Comparison of ENCODE assay signal across 1 cellular context in the genomic region with DNA sequence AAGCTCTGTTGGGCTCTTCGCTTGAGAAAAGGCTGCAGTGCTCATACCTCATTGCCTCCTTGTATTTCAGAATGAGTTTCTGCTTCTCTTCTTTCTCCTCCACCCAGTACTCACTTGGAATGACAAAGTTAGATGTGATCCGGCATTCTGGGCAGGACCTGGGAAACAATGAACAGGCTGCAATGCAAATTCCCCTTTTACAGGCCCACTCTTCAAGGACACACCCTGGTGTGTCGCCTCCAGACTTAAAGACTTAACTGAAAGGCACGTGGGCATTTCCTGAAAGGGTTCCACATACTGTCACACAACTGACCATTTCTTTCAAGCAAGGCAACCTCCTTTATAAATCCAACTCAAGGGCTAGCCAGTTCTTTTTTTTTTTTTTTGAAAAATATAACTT.
TF ChIP-seq lines count a peak whose summit lies in the region.

No MANE protein-coding gene starts in this region.

TF ChIP-seq in WTC11, 78 proteins besides CTCF, POLR2A, EP300 and RAD21 (continued from another document):
- TF ChIP-seq, protein P1, sequence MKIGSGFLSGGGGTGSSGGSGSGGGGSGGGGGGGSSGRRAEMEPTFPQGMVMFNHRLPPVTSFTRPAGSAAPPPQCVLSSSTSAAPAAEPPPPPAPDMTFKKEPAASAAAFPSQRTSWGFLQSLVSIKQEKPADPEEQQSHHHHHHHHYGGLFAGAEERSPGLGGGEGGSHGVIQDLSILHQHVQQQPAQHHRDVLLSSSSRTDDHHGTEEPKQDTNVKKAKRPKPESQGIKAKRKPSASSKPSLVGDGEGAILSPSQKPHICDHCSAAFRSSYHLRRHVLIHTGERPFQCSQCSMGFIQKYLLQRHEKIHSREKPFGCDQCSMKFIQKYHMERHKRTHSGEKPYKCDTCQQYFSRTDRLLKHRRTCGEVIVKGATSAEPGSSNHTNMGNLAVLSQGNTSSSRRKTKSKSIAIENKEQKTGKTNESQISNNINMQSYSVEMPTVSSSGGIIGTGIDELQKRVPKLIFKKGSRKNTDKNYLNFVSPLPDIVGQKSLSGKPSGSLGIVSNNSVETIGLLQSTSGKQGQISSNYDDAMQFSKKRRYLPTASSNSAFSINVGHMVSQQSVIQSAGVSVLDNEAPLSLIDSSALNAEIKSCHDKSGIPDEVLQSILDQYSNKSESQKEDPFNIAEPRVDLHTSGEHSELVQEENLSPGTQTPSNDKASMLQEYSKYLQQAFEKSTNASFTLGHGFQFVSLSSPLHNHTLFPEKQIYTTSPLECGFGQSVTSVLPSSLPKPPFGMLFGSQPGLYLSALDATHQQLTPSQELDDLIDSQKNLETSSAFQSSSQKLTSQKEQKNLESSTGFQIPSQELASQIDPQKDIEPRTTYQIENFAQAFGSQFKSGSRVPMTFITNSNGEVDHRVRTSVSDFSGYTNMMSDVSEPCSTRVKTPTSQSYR (CRISPR knock-in tag; IDR thresholded peaks at IDR 0.05) = no peak
- TF ChIP-seq, protein P2, sequence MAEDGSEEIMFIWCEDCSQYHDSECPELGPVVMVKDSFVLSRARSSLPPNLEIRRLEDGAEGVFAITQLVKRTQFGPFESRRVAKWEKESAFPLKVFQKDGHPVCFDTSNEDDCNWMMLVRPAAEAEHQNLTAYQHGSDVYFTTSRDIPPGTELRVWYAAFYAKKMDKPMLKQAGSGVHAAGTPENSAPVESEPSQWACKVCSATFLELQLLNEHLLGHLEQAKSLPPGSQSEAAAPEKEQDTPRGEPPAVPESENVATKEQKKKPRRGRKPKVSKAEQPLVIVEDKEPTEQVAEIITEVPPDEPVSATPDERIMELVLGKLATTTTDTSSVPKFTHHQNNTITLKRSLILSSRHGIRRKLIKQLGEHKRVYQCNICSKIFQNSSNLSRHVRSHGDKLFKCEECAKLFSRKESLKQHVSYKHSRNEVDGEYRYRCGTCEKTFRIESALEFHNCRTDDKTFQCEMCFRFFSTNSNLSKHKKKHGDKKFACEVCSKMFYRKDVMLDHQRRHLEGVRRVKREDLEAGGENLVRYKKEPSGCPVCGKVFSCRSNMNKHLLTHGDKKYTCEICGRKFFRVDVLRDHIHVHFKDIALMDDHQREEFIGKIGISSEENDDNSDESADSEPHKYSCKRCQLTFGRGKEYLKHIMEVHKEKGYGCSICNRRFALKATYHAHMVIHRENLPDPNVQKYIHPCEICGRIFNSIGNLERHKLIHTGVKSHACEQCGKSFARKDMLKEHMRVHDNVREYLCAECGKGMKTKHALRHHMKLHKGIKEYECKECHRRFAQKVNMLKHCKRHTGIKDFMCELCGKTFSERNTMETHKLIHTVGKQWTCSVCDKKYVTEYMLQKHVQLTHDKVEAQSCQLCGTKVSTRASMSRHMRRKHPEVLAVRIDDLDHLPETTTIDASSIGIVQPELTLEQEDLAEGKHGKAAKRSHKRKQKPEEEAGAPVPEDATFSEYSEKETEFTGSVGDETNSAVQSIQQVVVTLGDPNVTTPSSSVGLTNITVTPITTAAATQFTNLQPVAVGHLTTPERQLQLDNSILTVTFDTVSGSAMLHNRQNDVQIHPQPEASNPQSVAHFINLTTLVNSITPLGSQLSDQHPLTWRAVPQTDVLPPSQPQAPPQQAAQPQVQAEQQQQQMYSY (CRISPR knock-in tag; IDR thresholded peaks at IDR 0.05) = no peak
- TF ChIP-seq, protein P3, sequence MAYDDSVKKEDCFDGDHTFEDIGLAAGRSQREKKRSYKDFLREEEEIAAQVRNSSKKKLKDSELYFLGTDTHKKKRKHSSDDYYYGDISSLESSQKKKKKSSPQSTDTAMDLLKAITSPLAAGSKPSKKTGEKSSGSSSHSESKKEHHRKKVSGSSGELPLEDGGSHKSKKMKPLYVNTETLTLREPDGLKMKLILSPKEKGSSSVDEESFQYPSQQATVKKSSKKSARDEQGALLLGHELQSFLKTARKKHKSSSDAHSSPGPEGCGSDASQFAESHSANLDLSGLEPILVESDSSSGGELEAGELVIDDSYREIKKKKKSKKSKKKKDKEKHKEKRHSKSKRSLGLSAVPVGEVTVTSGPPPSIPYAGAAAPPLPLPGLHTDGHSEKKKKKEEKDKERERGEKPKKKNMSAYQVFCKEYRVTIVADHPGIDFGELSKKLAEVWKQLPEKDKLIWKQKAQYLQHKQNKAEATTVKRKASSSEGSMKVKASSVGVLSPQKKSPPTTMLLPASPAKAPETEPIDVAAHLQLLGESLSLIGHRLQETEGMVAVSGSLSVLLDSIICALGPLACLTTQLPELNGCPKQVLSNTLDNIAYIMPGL (CRISPR knock-in tag; IDR thresholded peaks at IDR 0.05) = no peak
- no peak for TF ChIP-seq GTF2I (CRISPR knock-in tag; conservative IDR thresholded peaks at IDR 0.05)
- no peak for TF ChIP-seq TCF7 (CRISPR knock-in tag; IDR thresholded peaks at IDR 0.05; ENCODE audit: low read depth)
- TF ChIP-seq NR3C1 (CRISPR knock-in tag; conservative IDR thresholded peaks at IDR 0.05; ENCODE audit: low read depth) = no peak
- TF ChIP-seq, protein P4, sequence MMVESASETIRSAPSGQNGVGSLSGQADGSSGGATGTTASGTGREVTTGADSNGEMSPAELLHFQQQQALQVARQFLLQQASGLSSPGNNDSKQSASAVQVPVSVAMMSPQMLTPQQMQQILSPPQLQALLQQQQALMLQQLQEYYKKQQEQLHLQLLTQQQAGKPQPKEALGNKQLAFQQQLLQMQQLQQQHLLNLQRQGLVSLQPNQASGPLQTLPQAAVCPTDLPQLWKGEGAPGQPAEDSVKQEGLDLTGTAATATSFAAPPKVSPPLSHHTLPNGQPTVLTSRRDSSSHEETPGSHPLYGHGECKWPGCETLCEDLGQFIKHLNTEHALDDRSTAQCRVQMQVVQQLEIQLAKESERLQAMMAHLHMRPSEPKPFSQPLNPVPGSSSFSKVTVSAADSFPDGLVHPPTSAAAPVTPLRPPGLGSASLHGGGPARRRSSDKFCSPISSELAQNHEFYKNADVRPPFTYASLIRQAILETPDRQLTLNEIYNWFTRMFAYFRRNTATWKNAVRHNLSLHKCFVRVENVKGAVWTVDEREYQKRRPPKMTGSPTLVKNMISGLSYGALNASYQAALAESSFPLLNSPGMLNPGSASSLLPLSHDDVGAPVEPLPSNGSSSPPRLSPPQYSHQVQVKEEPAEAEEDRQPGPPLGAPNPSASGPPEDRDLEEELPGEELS (CRISPR knock-in tag; IDR thresholded peaks at IDR 0.05) = no peak; the same call in 1 of the 2 replicates
- TF ChIP-seq ZNF416 (CRISPR knock-in tag; IDR thresholded peaks at IDR 0.05) = no peak
- no peak for TF ChIP-seq SMAD4 (CRISPR knock-in tag; IDR thresholded peaks at IDR 0.05)
- no peak for TF ChIP-seq ZNF219 (CRISPR knock-in tag; IDR thresholded peaks at IDR 0.05; ENCODE audit: borderline replicate concordance)
- TF ChIP-seq ZNF396 (CRISPR knock-in tag; IDR thresholded peaks at IDR 0.05; ENCODE audit: borderline replicate concordance) = no peak
- TF ChIP-seq NR1H2 (CRISPR knock-in tag; IDR thresholded peaks at IDR 0.05) = no peak
- TF ChIP-seq TP53 (CRISPR knock-in tag; IDR thresholded peaks at IDR 0.05) = no peak
- TF ChIP-seq, protein P5, sequence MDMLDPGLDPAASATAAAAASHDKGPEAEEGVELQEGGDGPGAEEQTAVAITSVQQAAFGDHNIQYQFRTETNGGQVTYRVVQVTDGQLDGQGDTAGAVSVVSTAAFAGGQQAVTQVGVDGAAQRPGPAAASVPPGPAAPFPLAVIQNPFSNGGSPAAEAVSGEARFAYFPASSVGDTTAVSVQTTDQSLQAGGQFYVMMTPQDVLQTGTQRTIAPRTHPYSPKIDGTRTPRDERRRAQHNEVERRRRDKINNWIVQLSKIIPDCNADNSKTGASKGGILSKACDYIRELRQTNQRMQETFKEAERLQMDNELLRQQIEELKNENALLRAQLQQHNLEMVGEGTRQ (CRISPR knock-in tag; IDR thresholded peaks at IDR 0.05) = peak; percentile 72
- TF ChIP-seq JUN (CRISPR knock-in tag; IDR thresholded peaks at IDR 0.05) = no peak
- TF ChIP-seq, protein P6, sequence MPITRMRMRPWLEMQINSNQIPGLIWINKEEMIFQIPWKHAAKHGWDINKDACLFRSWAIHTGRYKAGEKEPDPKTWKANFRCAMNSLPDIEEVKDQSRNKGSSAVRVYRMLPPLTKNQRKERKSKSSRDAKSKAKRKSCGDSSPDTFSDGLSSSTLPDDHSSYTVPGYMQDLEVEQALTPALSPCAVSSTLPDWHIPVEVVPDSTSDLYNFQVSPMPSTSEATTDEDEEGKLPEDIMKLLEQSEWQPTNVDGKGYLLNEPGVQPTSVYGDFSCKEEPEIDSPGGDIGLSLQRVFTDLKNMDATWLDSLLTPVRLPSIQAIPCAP (CRISPR knock-in tag; IDR thresholded peaks at IDR 0.05) = no peak
- peak; percentile 88; the same call in 1 of the 2 replicates for TF ChIP-seq TEAD1 (CRISPR knock-in tag; IDR thresholded peaks at IDR 0.05)
- no peak for TF ChIP-seq OVOL2 (CRISPR knock-in tag; IDR thresholded peaks at IDR 0.05; ENCODE audit: borderline replicate concordance)
- TF ChIP-seq, protein P7, sequence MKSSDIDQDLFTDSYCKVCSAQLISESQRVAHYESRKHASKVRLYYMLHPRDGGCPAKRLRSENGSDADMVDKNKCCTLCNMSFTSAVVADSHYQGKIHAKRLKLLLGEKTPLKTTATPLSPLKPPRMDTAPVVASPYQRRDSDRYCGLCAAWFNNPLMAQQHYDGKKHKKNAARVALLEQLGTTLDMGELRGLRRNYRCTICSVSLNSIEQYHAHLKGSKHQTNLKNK (CRISPR knock-in tag; IDR thresholded peaks at IDR 0.05) = no peak
- TF ChIP-seq ESRRA (CRISPR knock-in tag; IDR thresholded peaks at IDR 0.05; ENCODE audit: borderline replicate concordance) = no peak
- no peak for TF ChIP-seq CBFB (CRISPR knock-in tag; IDR thresholded peaks at IDR 0.05; ENCODE audit: low read depth)
- TF ChIP-seq ZNF423 (CRISPR knock-in tag; IDR thresholded peaks at IDR 0.05) = no peak
- TF ChIP-seq ZNF138 (CRISPR knock-in tag; conservative IDR thresholded peaks at IDR 0.05) = no peak
- TF ChIP-seq, protein P8, sequence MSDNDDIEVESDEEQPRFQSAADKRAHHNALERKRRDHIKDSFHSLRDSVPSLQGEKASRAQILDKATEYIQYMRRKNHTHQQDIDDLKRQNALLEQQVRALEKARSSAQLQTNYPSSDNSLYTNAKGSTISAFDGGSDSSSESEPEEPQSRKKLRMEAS (CRISPR knock-in tag; IDR thresholded peaks at IDR 0.05) = no peak; the same call in 1 of the 2 replicates
- TF ChIP-seq, protein P9, sequence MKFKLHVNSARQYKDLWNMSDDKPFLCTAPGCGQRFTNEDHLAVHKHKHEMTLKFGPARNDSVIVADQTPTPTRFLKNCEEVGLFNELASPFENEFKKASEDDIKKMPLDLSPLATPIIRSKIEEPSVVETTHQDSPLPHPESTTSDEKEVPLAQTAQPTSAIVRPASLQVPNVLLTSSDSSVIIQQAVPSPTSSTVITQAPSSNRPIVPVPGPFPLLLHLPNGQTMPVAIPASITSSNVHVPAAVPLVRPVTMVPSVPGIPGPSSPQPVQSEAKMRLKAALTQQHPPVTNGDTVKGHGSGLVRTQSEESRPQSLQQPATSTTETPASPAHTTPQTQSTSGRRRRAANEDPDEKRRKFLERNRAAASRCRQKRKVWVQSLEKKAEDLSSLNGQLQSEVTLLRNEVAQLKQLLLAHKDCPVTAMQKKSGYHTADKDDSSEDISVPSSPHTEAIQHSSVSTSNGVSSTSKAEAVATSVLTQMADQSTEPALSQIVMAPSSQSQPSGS (CRISPR knock-in tag; IDR thresholded peaks at IDR 0.05; ENCODE audit: borderline replicate concordance, low read depth) = no peak
- TF ChIP-seq ZNF121 (CRISPR knock-in tag; IDR thresholded peaks at IDR 0.05) = peak; percentile 94
- TF ChIP-seq, protein P10, sequence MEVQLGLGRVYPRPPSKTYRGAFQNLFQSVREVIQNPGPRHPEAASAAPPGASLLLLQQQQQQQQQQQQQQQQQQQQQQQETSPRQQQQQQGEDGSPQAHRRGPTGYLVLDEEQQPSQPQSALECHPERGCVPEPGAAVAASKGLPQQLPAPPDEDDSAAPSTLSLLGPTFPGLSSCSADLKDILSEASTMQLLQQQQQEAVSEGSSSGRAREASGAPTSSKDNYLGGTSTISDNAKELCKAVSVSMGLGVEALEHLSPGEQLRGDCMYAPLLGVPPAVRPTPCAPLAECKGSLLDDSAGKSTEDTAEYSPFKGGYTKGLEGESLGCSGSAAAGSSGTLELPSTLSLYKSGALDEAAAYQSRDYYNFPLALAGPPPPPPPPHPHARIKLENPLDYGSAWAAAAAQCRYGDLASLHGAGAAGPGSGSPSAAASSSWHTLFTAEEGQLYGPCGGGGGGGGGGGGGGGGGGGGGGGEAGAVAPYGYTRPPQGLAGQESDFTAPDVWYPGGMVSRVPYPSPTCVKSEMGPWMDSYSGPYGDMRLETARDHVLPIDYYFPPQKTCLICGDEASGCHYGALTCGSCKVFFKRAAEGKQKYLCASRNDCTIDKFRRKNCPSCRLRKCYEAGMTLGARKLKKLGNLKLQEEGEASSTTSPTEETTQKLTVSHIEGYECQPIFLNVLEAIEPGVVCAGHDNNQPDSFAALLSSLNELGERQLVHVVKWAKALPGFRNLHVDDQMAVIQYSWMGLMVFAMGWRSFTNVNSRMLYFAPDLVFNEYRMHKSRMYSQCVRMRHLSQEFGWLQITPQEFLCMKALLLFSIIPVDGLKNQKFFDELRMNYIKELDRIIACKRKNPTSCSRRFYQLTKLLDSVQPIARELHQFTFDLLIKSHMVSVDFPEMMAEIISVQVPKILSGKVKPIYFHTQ (CRISPR knock-in tag; IDR thresholded peaks at IDR 0.05) = no peak
- TF ChIP-seq SOX15 (CRISPR knock-in tag; IDR thresholded peaks at IDR 0.05) = no peak
- TF ChIP-seq, protein P11, sequence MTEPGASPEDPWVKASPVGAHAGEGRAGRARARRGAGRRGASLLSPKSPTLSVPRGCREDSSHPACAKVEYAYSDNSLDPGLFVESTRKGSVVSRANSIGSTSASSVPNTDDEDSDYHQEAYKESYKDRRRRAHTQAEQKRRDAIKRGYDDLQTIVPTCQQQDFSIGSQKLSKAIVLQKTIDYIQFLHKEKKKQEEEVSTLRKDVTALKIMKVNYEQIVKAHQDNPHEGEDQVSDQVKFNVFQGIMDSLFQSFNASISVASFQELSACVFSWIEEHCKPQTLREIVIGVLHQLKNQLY (CRISPR knock-in tag; IDR thresholded peaks at IDR 0.05) = no peak
- TF ChIP-seq NFYB (CRISPR knock-in tag; conservative IDR thresholded peaks at IDR 0.05; ENCODE audit: low read depth) = no peak
- TF ChIP-seq ETV6 (CRISPR knock-in tag; IDR thresholded peaks at IDR 0.05) = 0 out of 2 replicates have a peak, but pooled peaks have one; percentile 41
- TF ChIP-seq ZNF263 (CRISPR knock-in tag; IDR thresholded peaks at IDR 0.05; ENCODE audit: low read depth) = no peak
- TF ChIP-seq, protein P12, sequence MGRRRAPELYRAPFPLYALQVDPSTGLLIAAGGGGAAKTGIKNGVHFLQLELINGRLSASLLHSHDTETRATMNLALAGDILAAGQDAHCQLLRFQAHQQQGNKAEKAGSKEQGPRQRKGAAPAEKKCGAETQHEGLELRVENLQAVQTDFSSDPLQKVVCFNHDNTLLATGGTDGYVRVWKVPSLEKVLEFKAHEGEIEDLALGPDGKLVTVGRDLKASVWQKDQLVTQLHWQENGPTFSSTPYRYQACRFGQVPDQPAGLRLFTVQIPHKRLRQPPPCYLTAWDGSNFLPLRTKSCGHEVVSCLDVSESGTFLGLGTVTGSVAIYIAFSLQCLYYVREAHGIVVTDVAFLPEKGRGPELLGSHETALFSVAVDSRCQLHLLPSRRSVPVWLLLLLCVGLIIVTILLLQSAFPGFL (CRISPR knock-in tag; IDR thresholded peaks at IDR 0.05; ENCODE audit: borderline replicate concordance) = no peak
